Comparison of ENCODE assay signal across 8 cellular contexts in genomic region chr9:35071814-35072460, GRCh38. TPM values are rescaled to one million over a fixed set of nuclear protein-coding genes. Genes with fewer than 3 reads are reported as not detected.
DNase-seq lines count a peak whose midpoint lies in the region; ATAC-seq and TF ChIP-seq lines count a peak whose summit lies in the region.

No MANE protein-coding gene starts in this region.

- peak overlapping the region; percentile 91 for H3K27ac ChIP-seq in cingulate gyrus (ENCODE audit: low read depth, low read length)

- ATAC-seq in GM18868 (IDR thresholded peaks at IDR 0.05; ENCODE audit: unreplicated experiment), result peak; percentile 61
- peak; percentile 39 for ATAC-seq in HG03103 (IDR thresholded peaks at IDR 0.05; ENCODE audit: low read depth, unreplicated experiment)
- peak; percentile 47 for ATAC-seq in activated CD4-positive, alpha-beta T cell treated with anti-CD3 and anti-CD28 coated beads for 36 hours

- no peaks in the 10 kb centered on the region for H3K9me3 Mint-ChIP-seq in activated CD4-positive, alpha-beta T cell treated with anti-CD3 and anti-CD28 coated beads for 36 hours (ENCODE audit: low read depth)

- peak overlapping the region; percentile 95 for H3K27ac Mint-ChIP-seq in activated CD4-positive, alpha-beta T cell treated with anti-CD3 and anti-CD28 coated beads for 36 hours

- H3K27me3 Mint-ChIP-seq in activated CD4-positive, alpha-beta T cell treated with anti-CD3 and anti-CD28 coated beads for 36 hours, result no peaks in the 10 kb centered on the region

- H3K4me3 Mint-ChIP-seq in activated CD4-positive, alpha-beta T cell treated with anti-CD3 and anti-CD28 coated beads for 36 hours, result peak overlapping the region; percentile 91

- peak; percentile 31 for TF ChIP-seq CTCF in AG09319 (IDR thresholded peaks at IDR 0.05; ENCODE audit: low read depth, low read length)

- peaks cover 56% of the 10 kb centered on the region for H3K4me1 Mint-ChIP-seq in activated CD4-positive, alpha-beta T cell treated with anti-CD3 and anti-CD28 coated beads for 36 hours

- H3K36me3 Mint-ChIP-seq in activated CD4-positive, alpha-beta T cell treated with anti-CD3 and anti-CD28 coated beads for 36 hours (ENCODE audit: low read depth), result peaks cover 75% of the 10 kb centered on the region

- intact Hi-C loops in activated CD4-positive, alpha-beta T cell treated with anti-CD3 and anti-CD28 coated beads for 36 hours (cut with DNase I, micrococcal nuclease), result loop anchor here (1.0 to 10.0 kb wide), 14 partner anchors 8 to 1777 kb away; partner anchors contain the start of genes DNAJB5 (in 2 of the 2), PIGO (in 2 of the 2), ATOSB (in 1 of the 2) and CCDC107 (in 1 of the 2)

- POLR2A ChIA-PET in activated CD4-positive, alpha-beta T cell treated with anti-CD3 and anti-CD28 coated beads for 36 hours (lab: Charles Lee), result interaction anchor here (0.6 to 2.3 kb wide), 8 partner anchors 9 to 743 kb away, joined by 3 to 15 read pairs (median 4); partner anchors contain the start of genes FANCG, HINT2 and STOML2

- DNase-seq in AG09319 (ENCODE audit: extremely low read depth, low read depth) (peak; percentile 70), NCI-H2196 treated with DMSO at 0.1 percent for 48 hours (lab: John Stamatoyannopoulos, UW; ENCODE audit: unreplicated experiment) (peak; percentile 62), left kidney (ENCODE audit: low read depth, low spot score) (peak; percentile 93)
- DNase-seq in activated CD4-positive, alpha-beta T cell treated with anti-CD3 and anti-CD28 coated beads for 36 hours, result peak; percentile 83
- peak; percentile 71 for DNase-seq in stimulated activated CD4-positive, alpha-beta T cell treated with anti-CD3 and anti-CD28 coated beads, Interleukin-1b, Interleukin-23, amount 100 ng/mL, for 48 hours

- CTCF ChIA-PET in activated CD4-positive, alpha-beta T cell treated with anti-CD3 and anti-CD28 coated beads for 36 hours (lab: Charles Lee), result interaction anchor here (0.7 to 2.5 kb wide), 13 partner anchors 9 to 482 kb away, joined by 3 to 15 read pairs (median 4); partner anchors contain the start of gene PIGO

RNA-seq across cellular contexts. Expression of gene VCP, which starts 0.5 kb away (rescaled TPM):
- 100 to 1,000 TPM; 261 to 268 TPM for total RNA-seq in activated CD4-positive, alpha-beta T cell treated with anti-CD3 and anti-CD28 coated beads for 36 hours

RNA-seq across cellular contexts. Expression of gene FANCG, which starts 7.8 kb away (rescaled TPM):
- total RNA-seq in activated CD4-positive, alpha-beta T cell treated with anti-CD3 and anti-CD28 coated beads for 36 hours, result 10 to 100 TPM; 92.8 to 93.4 TPM

RNA-seq across cellular contexts. Expression of gene PIGO, which starts 24.5 kb away (rescaled TPM):
- 10 to 100 TPM; 21.0 to 27.2 TPM for total RNA-seq in activated CD4-positive, alpha-beta T cell treated with anti-CD3 and anti-CD28 coated beads for 36 hours

RNA-seq across cellular contexts. Expression of gene STOML2, which starts 31.0 kb away (rescaled TPM):
- 100 to 1,000 TPM; 169 to 201 TPM for total RNA-seq in activated CD4-positive, alpha-beta T cell treated with anti-CD3 and anti-CD28 coated beads for 36 hours

RNA-seq across cellular contexts. Expression of gene ATOSB, which starts 43.7 kb away (rescaled TPM):
- 1 to 10 TPM; 5.7 to 6.4 TPM for total RNA-seq in activated CD4-positive, alpha-beta T cell treated with anti-CD3 and anti-CD28 coated beads for 36 hours

Comparison
In these comparisons a context has a peak if more than half of its experiments do, and no peak if none do; other contexts are left out.
1. Peak in every context shown above with its lines: DNase-seq, ATAC-seq and H3K27ac ChIP-seq.